1 cellular context compared by ENCODE assay signal in the genomic region with DNA sequence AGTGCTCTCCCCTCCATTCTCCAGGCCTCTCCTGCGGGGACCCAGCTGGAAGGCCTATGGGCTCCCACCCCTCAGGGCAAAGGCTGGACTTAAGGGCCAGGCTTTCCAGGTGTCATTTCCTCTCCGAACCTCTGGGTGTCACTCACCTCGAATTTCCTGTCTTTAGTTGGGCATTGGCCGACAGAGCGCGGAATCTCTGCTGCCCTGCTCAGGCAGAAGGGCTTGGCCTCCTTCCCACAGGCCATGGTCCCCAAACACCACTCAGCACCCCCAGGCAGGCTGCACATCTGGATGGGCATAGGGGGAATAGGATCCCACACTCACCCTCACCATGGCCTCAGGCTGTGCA.
TF ChIP-seq lines count a peak whose summit lies in the region.

No MANE protein-coding gene starts in this region.

TF ChIP-seq in HCT116, 20 proteins besides CTCF, POLR2A, EP300 and RAD21:
- TF ChIP-seq FOSL1 (IDR thresholded peaks at IDR 0.05; ENCODE audit: low read depth) (no peak), SIN3A (IDR thresholded peaks at IDR 0.05; ENCODE audit: low read depth) (no peak), YY1 (IDR thresholded peaks at IDR 0.05; ENCODE audit: extremely low read depth, insufficient replicate concordance, low read depth, low read length) (no peak), REST (IDR thresholded peaks at IDR 0.05; ENCODE audit: low read depth) (no peak), POLR2AphosphoS5 (IDR thresholded peaks at IDR 0.05; ENCODE audit: low read depth, low read length) (no peak), SP1 (IDR thresholded peaks at IDR 0.05; ENCODE audit: low read depth) (no peak), TCF7L2 (IDR thresholded peaks at IDR 0.05; ENCODE audit: borderline replicate concordance, extremely low read depth, insufficient read depth, insufficient read length) (no peak), ATF3 (IDR thresholded peaks at IDR 0.05) (no peak), CEBPB (IDR thresholded peaks at IDR 0.05; ENCODE audit: low read depth) (no peak), SRF (IDR thresholded peaks at IDR 0.05; ENCODE audit: low read depth) (no peak), EZH2phosphoT487 (IDR thresholded peaks at IDR 0.05; ENCODE audit: borderline replicate concordance) (no peak), EGR1 (IDR thresholded peaks at IDR 0.05; ENCODE audit: low read depth) (no peak), EZH2 (IDR thresholded peaks at IDR 0.05) (no peak), JUND (IDR thresholded peaks at IDR 0.05) (no peak), ELF1 (IDR thresholded peaks at IDR 0.05; ENCODE audit: borderline replicate concordance, low read depth) (no peak)
- TF ChIP-seq, protein P1, sequence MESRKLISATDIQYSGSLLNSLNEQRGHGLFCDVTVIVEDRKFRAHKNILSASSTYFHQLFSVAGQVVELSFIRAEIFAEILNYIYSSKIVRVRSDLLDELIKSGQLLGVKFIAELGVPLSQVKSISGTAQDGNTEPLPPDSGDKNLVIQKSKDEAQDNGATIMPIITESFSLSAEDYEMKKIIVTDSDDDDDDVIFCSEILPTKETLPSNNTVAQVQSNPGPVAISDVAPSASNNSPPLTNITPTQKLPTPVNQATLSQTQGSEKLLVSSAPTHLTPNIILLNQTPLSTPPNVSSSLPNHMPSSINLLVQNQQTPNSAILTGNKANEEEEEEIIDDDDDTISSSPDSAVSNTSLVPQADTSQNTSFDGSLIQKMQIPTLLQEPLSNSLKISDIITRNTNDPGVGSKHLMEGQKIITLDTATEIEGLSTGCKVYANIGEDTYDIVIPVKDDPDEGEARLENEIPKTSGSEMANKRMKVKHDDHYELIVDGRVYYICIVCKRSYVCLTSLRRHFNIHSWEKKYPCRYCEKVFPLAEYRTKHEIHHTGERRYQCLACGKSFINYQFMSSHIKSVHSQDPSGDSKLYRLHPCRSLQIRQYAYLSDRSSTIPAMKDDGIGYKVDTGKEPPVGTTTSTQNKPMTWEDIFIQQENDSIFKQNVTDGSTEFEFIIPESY (IDR thresholded peaks at IDR 0.05; ENCODE audit: extremely low read depth, insufficient replicate concordance, low read length): no peak
TF ChIP-seq in HCT116: peak in this region for 0.
